Comparison of ENCODE assay signal across 20 cellular contexts in genomic region chr15:98942966-98943584, GRCh38.
DNase-seq lines count a peak whose midpoint lies in the region; ATAC-seq, FAIRE-seq and TF ChIP-seq lines count a peak whose summit lies in the region.
"Had no signal": no experiment of that assay in that cellular context is flagged by ENCODE, and none has a peak within 500 bp of the region (broad histone marks: within the 10 kb centered on the region; RNA-seq: fewer than 3 reads in every experiment).

No MANE protein-coding gene starts in this region.

- peaks cover 8% of the 10 kb centered on the region for H3K36me3 Mint-ChIP-seq in neural crest cell (ENCODE audit: low read depth)

- H3K27ac ChIP-seq in SK-N-SH (ENCODE audit: low read depth in 2 of 2, low read length in 1 of 2) = peak overlapping the region in 1 of 2 experiments; percentile 4; a peak in 1 of 4 replicates
- H3K27ac ChIP-seq in dorsolateral prefrontal cortex = peak overlapping the region in 43 of 59 donors; percentile 0 to 78 (median 44)
- H3K27ac ChIP-seq in thyroid gland = peak overlapping the region; percentile 82 to 97 (median 93)
- peak overlapping the region in 1 of 4 donors; percentile 24 for H3K27ac ChIP-seq in pancreas
- H3K27ac ChIP-seq: 22Rv1 had no signal

- no peaks in the 10 kb centered on the region for H3K4me1 Mint-ChIP-seq in neural crest cell
- H3K4me1 Mint-ChIP-seq: activated naive CD8-positive, alpha-beta T cell treated with anti-CD3 and anti-CD28 coated beads for 36 hours had no signal

- H3K27me3 Mint-ChIP-seq in neural crest cell (ENCODE audit: low read depth) = no peaks in the 10 kb centered on the region
- H3K27me3 Mint-ChIP-seq: activated naive CD8-positive, alpha-beta T cell treated with anti-CD3 and anti-CD28 coated beads for 36 hours; type B pancreatic cell had no signal

- H3K4me2 ChIP-seq in SK-N-SH = no peak overlapping the region

- no peaks in the 10 kb centered on the region for H3K9me2 ChIP-seq in SK-N-SH

- TF ChIP-seq EP300 in SK-N-SH (IDR thresholded peaks at IDR 0.05; ENCODE audit: borderline replicate concordance in 1 of 2, low read depth in 1 of 2, low read length in 1 of 2) = no peak

- CTCF ChIA-PET in SK-N-SH (lab: Yijun Ruan, JAX) = interaction anchor here (0.8 kb wide), 1 partner anchor 9 kb away, joined by 3 read pairs; no protein-coding TSS in a partner anchor

- H3K4me1 ChIP-seq in SK-N-SH (ENCODE audit: control insufficient read depth in 1 of 2, insufficient read depth in 2 of 2, low read depth in 1 of 2, low read length in 1 of 2) (peaks cover 0 to 3% of the 10 kb centered on the region in 2 experiments; a peak in 1 of 4 replicates), thyroid gland (peaks cover 48 to 55% of the 10 kb centered on the region in 2 donors), pancreas (peaks cover 13 to 34% (median 17%) of the 10 kb centered on the region in 3 donors)

- no peaks in the 10 kb centered on the region for H3F3A ChIP-seq in SK-N-SH (replicated peaks; ENCODE audit: insufficient read depth)

- POLR2A ChIA-PET in SK-N-SH (lab: Yijun Ruan, JAX) = no interaction called here

- DNase-seq in SK-N-SH (no peak), dorsolateral prefrontal cortex (no peak), neural crest cell (ENCODE audit: low read depth, low spot score) (no peak), thyroid gland (no peak), pancreas (no peak)
- DNase-seq: activated CD4-positive, alpha-beta T cell treated with anti-CD3 and anti-CD28 coated beads for 4 hours; activated naive CD8-positive, alpha-beta T cell treated with anti-CD3 and anti-CD28 coated beads for 36 hours; activated T-cell treated with anti-CD3 and anti-CD28 coated beads, Interleukin-2, amount 50 U/mL, for 1 hour; CD8-positive, alpha-beta T cell; cerebellar nuclear complex; NCI-H774; RPMI8226 had no signal

- no peaks in the 10 kb centered on the region for H3K79me2 ChIP-seq in SK-N-SH (ENCODE audit: insufficient read depth)

- intact Hi-C loops in dorsolateral prefrontal cortex (cut with DNase I) = no loop called here
- intact Hi-C loops in thyroid gland (cut with DNase I) = no loop called here
- intact Hi-C loops in pancreas (cut with DNase I) = no loop called here

- WGBS in SK-N-SH (ENCODE audit: low lambda C conversion rate) = 81% methylated on average over 9 of the region's 11 CpGs
- WGBS in thyroid gland, 2 donors = 78 to 86% methylated on average over 11 of the region's 11 CpGs
- WGBS in pancreas, 2 donors = 78 to 83% methylated on average over 11 of the region's 11 CpGs

- H3K9me3 Mint-ChIP-seq in neural crest cell = no peaks in the 10 kb centered on the region
- H3K9me3 Mint-ChIP-seq: activated naive CD8-positive, alpha-beta T cell treated with anti-CD3 and anti-CD28 coated beads for 36 hours; CD8-positive, alpha-beta T cell; nephron; type B pancreatic cell had no signal

- TF ChIP-seq RAD21 in SK-N-SH (IDR thresholded peaks at IDR 0.05; ENCODE audit: low read length) = no peak

- H3K36me3 ChIP-seq in SK-N-SH (replicated peaks in 1 of 2; ENCODE audit: control insufficient read depth in 1 of 2, insufficient read depth in 2 of 2, low read length in 1 of 2) (peaks cover 23 to 38% of the 10 kb centered on the region in 2 experiments), thyroid gland (peaks cover 4 to 7% of the 10 kb centered on the region in 2 donors), pancreas (peaks cover 0 to 22% (median 7%) of the 10 kb centered on the region in 3 donors)

- H3K9me3 ChIP-seq in SK-N-SH (no peaks in the 10 kb centered on the region), thyroid gland (no peaks in the 10 kb centered on the region), pancreas (no peaks in the 10 kb centered on the region)

- no peaks in the 10 kb centered on the region for H4K20me1 ChIP-seq in SK-N-SH (ENCODE audit: insufficient read depth)

- no peak overlapping the region for H3K4me3 Mint-ChIP-seq in neural crest cell
- H3K4me3 Mint-ChIP-seq: activated naive CD8-positive, alpha-beta T cell treated with anti-CD3 and anti-CD28 coated beads for 36 hours; CD8-positive, alpha-beta T cell; nephron; type B pancreatic cell had no signal

- no peak for TF ChIP-seq CTCF in SK-N-SH (IDR thresholded peaks at IDR 0.05)
- no peak for TF ChIP-seq CTCF in dorsolateral prefrontal cortex (IDR thresholded peaks at IDR 0.05 in 54 of 56, conservative IDR thresholded peaks at IDR 0.05 in 2 of 56; ENCODE audit: low read depth in 1 of 56, partially characterized antibody in 56 of 56)
- TF ChIP-seq CTCF in neural crest cell (conservative IDR thresholded peaks at IDR 0.05) = no peak
- TF ChIP-seq CTCF in thyroid gland (IDR thresholded peaks at IDR 0.05) = no peak
- TF ChIP-seq CTCF in pancreas (IDR thresholded peaks at IDR 0.05) = no peak

- peak overlapping the region; percentile 36 for H3K27ac Mint-ChIP-seq in neural crest cell (ENCODE audit: unreplicated experiment)
- H3K27ac Mint-ChIP-seq: activated naive CD8-positive, alpha-beta T cell treated with anti-CD3 and anti-CD28 coated beads for 36 hours; CD8-positive, alpha-beta T cell; type B pancreatic cell had no signal

- FAIRE-seq in pancreas (lab: Jason Lieb, UNC) = no peak
- FAIRE-seq: GM12878, HTR-8/SVneo had no signal

- H3K27me3 ChIP-seq in SK-N-SH (ENCODE audit: insufficient read depth) (no peaks in the 10 kb centered on the region), dorsolateral prefrontal cortex (no peaks in the 10 kb centered on the region), thyroid gland (no peaks in the 10 kb centered on the region), pancreas (no peaks in the 10 kb centered on the region)

- ATAC-seq in SK-N-SH treated with all-trans-retinoic acid at 6 μM for 48 hours = peak; percentile 39
- ATAC-seq in GM19463 (IDR thresholded peaks at IDR 0.05; ENCODE audit: unreplicated experiment) = no peak
- no peak for ATAC-seq in pancreas
- ATAC-seq in GM18870 (IDR thresholded peaks at IDR 0.05; ENCODE audit: unreplicated experiment) = no peak
- ATAC-seq: CD8-positive, alpha-beta T cell had no signal

- no peak overlapping the region for H2AFZ ChIP-seq in SK-N-SH (ENCODE audit: low read depth)

- no peak for TF ChIP-seq POLR2A in thyroid gland (IDR thresholded peaks at IDR 0.05)

- H3K4me3 ChIP-seq in SK-N-SH (ENCODE audit: low read depth in 2 of 2, low read length in 1 of 2) (no peak overlapping the region), dorsolateral prefrontal cortex (no peak overlapping the region), thyroid gland (replicated peaks in 1 of 3) (no peak overlapping the region), pancreas (no peak overlapping the region)
- H3K4me3 ChIP-seq: GM12878 had no signal

- H3K9ac ChIP-seq in SK-N-SH = no peak overlapping the region

TF ChIP-seq in SK-N-SH treated with all-trans-retinoic acid at 6 μM for 48 hours, 23 proteins besides CTCF, POLR2A, EP300 and RAD21 (continues in another document):
- TF ChIP-seq RARB (CRISPR knock-in tag; IDR thresholded peaks at IDR 0.05) (no peak), CREB5 (CRISPR knock-in tag; IDR thresholded peaks at IDR 0.05; ENCODE audit: low read depth) (no peak), CSRNP3 (CRISPR knock-in tag; IDR thresholded peaks at IDR 0.05) (no peak)

TF ChIP-seq in SK-N-SH, 30 proteins besides CTCF, POLR2A, EP300 and RAD21:
- TF ChIP-seq SIN3A (IDR thresholded peaks at IDR 0.05; ENCODE audit: borderline replicate concordance, low read depth, low read length) (no peak), MXI1 (IDR thresholded peaks at IDR 0.05; ENCODE audit: low read depth, low read length) (no peak), NRF1 (IDR thresholded peaks at IDR 0.05; ENCODE audit: low read depth, low read length) (no peak), SMC3 (IDR thresholded peaks at IDR 0.05; ENCODE audit: low read depth, low read length) (no peak), POLR2AphosphoS5 (IDR thresholded peaks at IDR 0.05; ENCODE audit: low read depth, low read length) (no peak), CHD2 (IDR thresholded peaks at IDR 0.05; ENCODE audit: low read length, partially characterized antibody) (no peak), FOSL2 (IDR thresholded peaks at IDR 0.05; ENCODE audit: borderline replicate concordance, low read depth) (no peak), GABPA (IDR thresholded peaks at IDR 0.05; ENCODE audit: low read depth) (no peak), GATA2 (CRISPR knock-in tag; IDR thresholded peaks at IDR 0.05) (no peak), JUND (IDR thresholded peaks at IDR 0.05) (no peak), USF1 (IDR thresholded peaks at IDR 0.05; ENCODE audit: borderline replicate concordance, low read depth) (no peak), TEAD4 (IDR thresholded peaks at IDR 0.05; ENCODE audit: borderline replicate concordance, insufficient read depth) (no peak), RCOR1 (IDR thresholded peaks at IDR 0.05; ENCODE audit: low read length) (no peak), RFX5 (IDR thresholded peaks at IDR 0.05; ENCODE audit: low read length) (no peak), NFIC (IDR thresholded peaks at IDR 0.05; ENCODE audit: borderline replicate concordance) (no peak), RXRA (IDR thresholded peaks at IDR 0.05; ENCODE audit: borderline replicate concordance, low read depth) (no peak), MEF2A (IDR thresholded peaks at IDR 0.05; ENCODE audit: borderline replicate concordance, low read depth) (no peak), TAF1 (IDR thresholded peaks at IDR 0.05; ENCODE audit: borderline replicate concordance, low read depth, low read length) (no peak), MAX (IDR thresholded peaks at IDR 0.05; ENCODE audit: low read depth) (no peak)
